Comparison of ENCODE assay signal across 8 cellular contexts in the genomic region with DNA sequence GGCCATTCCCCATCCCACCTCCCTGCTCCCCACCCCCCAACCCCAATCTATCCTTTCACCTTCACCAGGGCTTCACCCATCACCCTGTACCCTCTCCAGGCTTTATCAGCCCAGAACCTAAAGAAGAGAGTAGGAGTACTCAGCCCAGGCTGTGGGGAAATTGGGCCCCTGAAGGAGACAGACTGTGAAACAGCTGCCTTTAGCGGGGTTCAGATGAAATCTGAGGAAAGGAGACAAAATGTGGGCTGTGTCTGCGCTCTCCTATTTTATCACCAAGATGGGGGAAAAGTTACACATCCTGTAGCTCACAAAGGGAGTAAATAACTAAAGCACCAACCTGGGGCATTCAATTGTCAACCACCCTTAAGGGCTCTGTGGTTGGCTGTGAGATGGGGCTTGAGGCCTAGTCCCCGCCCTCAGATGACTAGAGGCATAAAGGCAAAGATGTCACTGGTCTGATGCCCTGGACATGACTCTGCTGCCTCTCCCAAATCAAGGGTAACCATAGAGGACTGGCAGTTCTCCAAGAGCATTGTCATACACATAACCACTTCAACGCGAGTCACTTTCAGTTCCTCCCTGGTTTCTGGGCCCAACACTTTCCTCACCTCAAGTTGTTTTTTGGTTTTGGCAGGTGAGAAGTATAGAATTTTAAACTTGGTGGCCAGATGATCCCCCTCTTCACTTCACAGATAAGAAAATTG. TPM values are rescaled to one million over a fixed set of nuclear protein-coding genes. Genes with fewer than 3 reads are reported as not detected.
A peak's percentile ranks its signal among the peaks of the same experiment; 100 is the strongest.
DNase-seq lines count a peak whose midpoint lies in the region; ATAC-seq and TF ChIP-seq lines count a peak whose summit lies in the region.

No MANE protein-coding gene starts in this region.

- H3K4me1 ChIP-seq in BLaER1 (peaks cover 56% of the 10 kb centered on the region), adrenal gland (replicated peaks in 1 of 2) (peaks cover 0 to 20% of the 10 kb centered on the region in 2 donors), smooth muscle cell (ENCODE audit: low read depth) (no peaks in the 10 kb centered on the region)

- TF ChIP-seq CTCF in adrenal gland (IDR thresholded peaks at IDR 0.05) (no peak), smooth muscle cell (IDR thresholded peaks at IDR 0.05; ENCODE audit: borderline replicate concordance, insufficient read depth, poor library complexity, severe bottlenecking) (no peak)

- H3K9ac ChIP-seq in BLaER1 (peak overlapping the region; percentile 56; the same call in 1 of the 2 replicates), smooth muscle cell (ENCODE audit: low read depth) (no peak overlapping the region)

- TF ChIP-seq POLR2A in adrenal gland (IDR thresholded peaks at IDR 0.05): no peak

- ATAC-seq in GM19397 (IDR thresholded peaks at IDR 0.05; ENCODE audit: unreplicated experiment) (peak; percentile 85), HG03442 (IDR thresholded peaks at IDR 0.05; ENCODE audit: unreplicated experiment) (peak; percentile 93)

- no peaks in the 10 kb centered on the region for H3F3A ChIP-seq in smooth muscle cell (ENCODE audit: low read depth)

- H3K79me2 ChIP-seq in smooth muscle cell (ENCODE audit: low read depth): no peaks in the 10 kb centered on the region

- H4K20me1 ChIP-seq in BLaER1 (peaks cover 16% of the 10 kb centered on the region; the same call in 1 of the 2 replicates), smooth muscle cell (ENCODE audit: low read depth) (no peaks in the 10 kb centered on the region)

- H3K27me3 ChIP-seq in BLaER1: no peaks in the 10 kb centered on the region
- no peaks in the 10 kb centered on the region for H3K27me3 ChIP-seq in adrenal gland
- no peaks in the 10 kb centered on the region for H3K27me3 ChIP-seq in smooth muscle cell (ENCODE audit: low read depth)

- WGBS in adrenal gland, 4 donors: 41 to 57% (median 51%) methylated on average over 5 of the region's 5 CpGs
- WGBS in smooth muscle cell (ENCODE audit: low lambda C conversion rate): 91% methylated on average over 5 of the region's 5 CpGs

- H3K36me3 ChIP-seq in BLaER1: peaks cover 54% of the 10 kb centered on the region
- H3K36me3 ChIP-seq in adrenal gland (replicated peaks in 1 of 2): peaks cover 0 to 20% of the 10 kb centered on the region in 2 donors
- no peaks in the 10 kb centered on the region for H3K36me3 ChIP-seq in smooth muscle cell (ENCODE audit: low read depth)

- peak; percentile 98 for DNase-seq in SKM-1 (lab: John Stamatoyannopoulos, UW; ENCODE audit: unreplicated experiment)
- peak; percentile 60 to 87 (median 81) for DNase-seq in adrenal gland
- peak; percentile 97 for DNase-seq in kidney tubule cell (ENCODE audit: low spot score)
- peak; percentile 49 to 77 for DNase-seq in stimulated activated CD8-positive, alpha-beta memory T cell treated with anti-CD3 and anti-CD28 coated beads, Interleukin-7, amount 100 ng/mL, for 48 hours (ENCODE audit: extremely low read depth in 1 of 2, low read depth in 1 of 2)
- DNase-seq in smooth muscle cell (lab: John Stamatoyannopoulos, UW; ENCODE audit: unreplicated experiment): no peak

- H3K4me2 ChIP-seq in BLaER1 (peak overlapping the region; percentile 70), smooth muscle cell (no peak overlapping the region)

- H3K27ac ChIP-seq in BLaER1: peak overlapping the region; percentile 20; the same call in 1 of the 2 replicates
- H3K27ac ChIP-seq in adrenal gland: peak overlapping the region in 3 of 5 donors; percentile 15 to 51 (median 29)
- no peak overlapping the region for H3K27ac ChIP-seq in smooth muscle cell (ENCODE audit: low read depth)

- H2AFZ ChIP-seq in smooth muscle cell (ENCODE audit: low read depth): no peak overlapping the region

- H3K4me3 ChIP-seq in BLaER1 (no peak overlapping the region), adrenal gland (no peak overlapping the region), smooth muscle cell (no peak overlapping the region)

- H3K9me3 ChIP-seq in BLaER1 (no peaks in the 10 kb centered on the region), adrenal gland (replicated peaks in 1 of 3) (no peaks in the 10 kb centered on the region), smooth muscle cell (replicated peaks; ENCODE audit: low read depth) (no peaks in the 10 kb centered on the region)

- intact Hi-C loops in adrenal gland (cut with DNase I): no loop called here

RNA-seq across cellular contexts. Expression of gene SLC27A3, which starts 30.0 kb away (rescaled TPM):
- 10 to 100 TPM in 7 of 8 donors, 1 to 10 TPM in 1; 9.5 to 25.4 (median 15.9) TPM for total RNA-seq in adrenal gland
- polyA plus RNA-seq in adrenal gland: 10 to 100 TPM; 11.7 to 85.0 (median 62.3) TPM
- 14.8 and 21.3 TPM in 2 replicates for total RNA-seq in smooth muscle cell
- polyA plus RNA-seq in smooth muscle cell: 36.0 and 41.0 TPM in 2 replicates
